In genomic region chr16:27314986-27315332, GRCh38 we compare ENCODE assay signal across 8 cellular contexts. TPM values are rescaled to one million over a fixed set of nuclear protein-coding genes. Genes with fewer than 3 reads are reported as not detected.
A peak's percentile ranks its signal among the peaks of the same experiment; 100 is the strongest.
DNase-seq lines count a peak whose midpoint lies in the region; ATAC-seq and TF ChIP-seq lines count a peak whose summit lies in the region.

No MANE protein-coding gene starts in this region.

- H3K27ac ChIP-seq in hepatocyte, result peak overlapping the region; percentile 94
- peak overlapping the region; percentile 95 to 100 (median 98) for H3K27ac ChIP-seq in spleen

- 0 out of 2 replicates have a peak overlapping the region, but pooled peaks have one; percentile 2 for H3K4me3 ChIP-seq in HAP-1
- H3K4me3 ChIP-seq in hepatocyte, result peak overlapping the region; percentile 23
- H3K4me3 ChIP-seq in spleen, result peak overlapping the region; percentile 62 to 85 (median 80)

- H3K9me3 Mint-ChIP-seq in activated naive CD4-positive, alpha-beta T cell treated with anti-CD3 and anti-CD28 coated beads, Interleukin-2, amount 50 U/mL, for 72 hours, result no peaks in the 10 kb centered on the region

- peaks cover 46 to 51% of the 10 kb centered on the region in 2 donors for H3K36me3 Mint-ChIP-seq in activated naive CD4-positive, alpha-beta T cell treated with anti-CD3 and anti-CD28 coated beads, Interleukin-2, amount 50 U/mL, for 72 hours

- H3K79me2 ChIP-seq in hepatocyte, result peaks cover 48% of the 10 kb centered on the region

- H3K36me3 ChIP-seq in HAP-1 (replicated peaks) (no peaks in the 10 kb centered on the region), hepatocyte (replicated peaks; ENCODE audit: insufficient read depth, low read depth) (no peaks in the 10 kb centered on the region), spleen (peaks cover 0 to 9% (median 0%) of the 10 kb centered on the region in 6 donors)

- no peaks in the 10 kb centered on the region for H3K9me3 ChIP-seq in HAP-1
- H3K9me3 ChIP-seq in hepatocyte (ENCODE audit: low read depth), result no peaks in the 10 kb centered on the region
- H3K9me3 ChIP-seq in spleen, result no peaks in the 10 kb centered on the region

- TF ChIP-seq POLR2A in spleen (IDR thresholded peaks at IDR 0.05), result no peak

- H3K27ac Mint-ChIP-seq in activated naive CD4-positive, alpha-beta T cell treated with anti-CD3 and anti-CD28 coated beads, Interleukin-2, amount 50 U/mL, for 72 hours, result peak overlapping the region; percentile 97 to 98

- no peak for ATAC-seq in activated naive CD4-positive, alpha-beta T cell treated with anti-CD3 and anti-CD28 coated beads, Interleukin-2, amount 50 U/mL, for 72 hours
- ATAC-seq in GM21576 (IDR thresholded peaks at IDR 0.05; ENCODE audit: unreplicated experiment), result no peak
- no peak for ATAC-seq in omental fat pad (ENCODE audit: low FRiP score)

- intact Hi-C loops in spleen (cut with DNase I; ENCODE audit: low total_unique reads), result loop anchor here (10.0 kb wide), 1 partner anchor 50 kb away; the partner anchor contains the start of gene NSMCE1

- DNase-seq in HAP-1 (ENCODE audit: low spot score in 2 of 2) (no peak), hepatocyte (ENCODE audit: low spot score) (no peak), spleen (no peak), NCI-H2081 treated with DMSO at 0.1 percent for 48 hours (lab: John Stamatoyannopoulos, UW) (no peak), NCI-H2081 (lab: John Stamatoyannopoulos, UW) (no peak), omental fat pad (ENCODE audit: low spot score) (no peak)
- DNase-seq in activated naive CD4-positive, alpha-beta T cell treated with anti-CD3 and anti-CD28 coated beads, Interleukin-2, amount 50 U/mL, for 72 hours (ENCODE audit: low spot score in 2 of 2), result no peak

- H3K4me1 ChIP-seq in HAP-1 (peaks cover 3% of the 10 kb centered on the region; the same call in 1 of the 2 replicates), hepatocyte (ENCODE audit: insufficient read depth) (peaks cover 27% of the 10 kb centered on the region), spleen (peaks cover 46 to 93% (median 73%) of the 10 kb centered on the region in 6 donors)

- no peaks in the 10 kb centered on the region for H3K9me2 ChIP-seq in hepatocyte (replicated peaks; ENCODE audit: insufficient read depth)

- no peaks in the 10 kb centered on the region for H3K27me3 ChIP-seq in HAP-1 (ENCODE audit: low read depth)
- no peaks in the 10 kb centered on the region for H3K27me3 ChIP-seq in hepatocyte
- H3K27me3 ChIP-seq in spleen (replicated peaks in 1 of 7), result no peaks in the 10 kb centered on the region

- no peak for TF ChIP-seq CTCF in hepatocyte (IDR thresholded peaks at IDR 0.05; ENCODE audit: poor library complexity)
- TF ChIP-seq CTCF in spleen (IDR thresholded peaks at IDR 0.05 in 8 of 11, conservative IDR thresholded peaks at IDR 0.05 in 3 of 11), result no peak
- no peak for TF ChIP-seq CTCF in omental fat pad (IDR thresholded peaks at IDR 0.05)

- H2AFZ ChIP-seq in hepatocyte, result no peak overlapping the region

- peak overlapping the region; percentile 92 for H3K4me2 ChIP-seq in hepatocyte

- 71% methylated on average over 2 of the region's 2 CpGs for WGBS in hepatocyte (ENCODE audit: low lambda C conversion rate, missing lambda C conversion rate)
- WGBS in spleen, 5 donors, result 62 to 77% (median 70%) methylated on average over 2 of the region's 2 CpGs

- H4K20me1 ChIP-seq in hepatocyte (ENCODE audit: insufficient read depth, poor library complexity, severe bottlenecking), result no peaks in the 10 kb centered on the region

- in situ Hi-C loops in HAP-1 (cut with MboI; ENCODE audit: low sequenced_read_pairs), result no loop called here

RNA-seq across cellular contexts. Expression of gene IL4R, which starts 1.2 kb away (rescaled TPM):
- 100 to 1,000 TPM; 166 to 218 TPM for total RNA-seq in activated naive CD4-positive, alpha-beta T cell treated with anti-CD3 and anti-CD28 coated beads, Interleukin-2, amount 50 U/mL, for 72 hours
- total RNA-seq in hepatocyte (19.0 and 23.6 TPM in 2 replicates), spleen (100 to 1,000 TPM in 6 of 7 donors, 10 to 100 TPM in 1; 78.0 to 319 (median 215) TPM), omental fat pad (100 to 1,000 TPM in 1 of 4 donors, 10 to 100 TPM in 3; 36.9 to 162 (median 47.3) TPM)
- polyA plus RNA-seq in hepatocyte (20.9 and 22.3 TPM in 2 replicates), spleen (10 to 100 TPM; 39.3 to 55.5 (median 48.9) TPM)

RNA-seq across cellular contexts. Expression of gene NSMCE1, which starts 46.4 kb away (rescaled TPM):
- total RNA-seq in activated naive CD4-positive, alpha-beta T cell treated with anti-CD3 and anti-CD28 coated beads, Interleukin-2, amount 50 U/mL, for 72 hours, result 100 to 1,000 TPM; 106 to 132 TPM
- total RNA-seq in hepatocyte, result 35.0 and 40.8 TPM in 2 replicates
- polyA plus RNA-seq in hepatocyte, result 58.2 and 66.3 TPM in 2 replicates
- total RNA-seq in spleen, result 10 to 100 TPM; 18.4 to 41.4 (median 31.7) TPM
- polyA plus RNA-seq in spleen, result 10 to 100 TPM; 37.9 to 79.0 (median 41.4) TPM
- total RNA-seq in omental fat pad, result 10 to 100 TPM; 30.3 to 53.0 (median 43.9) TPM

Comparison
In these comparisons a context has a peak if more than half of its experiments do, and no peak if none do; other contexts are left out.
1. H3K4me3 ChIP-seq: peak in every context shown above with its lines; median percentile 80 in spleen; 23 in hepatocyte; 2 in HAP-1.